ENCODE assay signal across 20 cellular contexts in genomic region chr2:43384143-43384542, GRCh38.
"Had no signal": no experiment of that assay in that cellular context is flagged by ENCODE, and none has a peak within 500 bp of the region (broad histone marks: within the 10 kb centered on the region; RNA-seq: fewer than 3 reads in every experiment).

No MANE protein-coding gene starts in this region.

- ATAC-seq: esophagus mucosa; heart left ventricle; mucosa of descending colon; naive thymus-derived CD8-positive, alpha-beta T cell had no signal

- H3K9me3 Mint-ChIP-seq: naive thymus-derived CD8-positive, alpha-beta T cell; neural progenitor cell; type B pancreatic cell had no signal

- FAIRE-seq: endometrium, frontal cortex, islet of Langerhans had no signal

- H3K27me3 Mint-ChIP-seq: naive thymus-derived CD8-positive, alpha-beta T cell; type B pancreatic cell had no signal

- H3K4me1 Mint-ChIP-seq: neural progenitor cell had no signal

- DNase-seq: cortex of kidney; effector memory CD4-positive, alpha-beta T cell; heart left ventricle; hippocampal formation; kidney glomerular epithelial cell; mammary epithelial cell; mucosa of descending colon; naive thymus-derived CD8-positive, alpha-beta T cell; nucleus accumbens; ovary; sigmoid colon; stimulated activated naive CD8-positive, alpha-beta T cell treated with anti-CD3 and anti-CD28 coated beads, Interleukin-15, Interleukin-2, amounts not matched to agents 100 U/mL and 50 U/mL, for 24 hours; thyroid gland; uterus had no signal

- H3K27ac Mint-ChIP-seq: naive thymus-derived CD8-positive, alpha-beta T cell; neural progenitor cell; type B pancreatic cell had no signal

- H3K4me3 Mint-ChIP-seq: naive thymus-derived CD8-positive, alpha-beta T cell; neural progenitor cell; type B pancreatic cell had no signal
